Comparison of ENCODE assay signal across 1 cellular context in genomic region chr20:35447082-35447789, GRCh38.
A peak's percentile ranks its signal among the peaks of the same experiment; 100 is the strongest.
TF ChIP-seq lines count a peak whose summit lies in the region.

No MANE protein-coding gene starts in this region.

TF ChIP-seq in HepG2, 621 proteins besides CTCF, POLR2A, EP300 and RAD21 (continued from another document and continues in another):
- TF ChIP-seq, protein P1, sequence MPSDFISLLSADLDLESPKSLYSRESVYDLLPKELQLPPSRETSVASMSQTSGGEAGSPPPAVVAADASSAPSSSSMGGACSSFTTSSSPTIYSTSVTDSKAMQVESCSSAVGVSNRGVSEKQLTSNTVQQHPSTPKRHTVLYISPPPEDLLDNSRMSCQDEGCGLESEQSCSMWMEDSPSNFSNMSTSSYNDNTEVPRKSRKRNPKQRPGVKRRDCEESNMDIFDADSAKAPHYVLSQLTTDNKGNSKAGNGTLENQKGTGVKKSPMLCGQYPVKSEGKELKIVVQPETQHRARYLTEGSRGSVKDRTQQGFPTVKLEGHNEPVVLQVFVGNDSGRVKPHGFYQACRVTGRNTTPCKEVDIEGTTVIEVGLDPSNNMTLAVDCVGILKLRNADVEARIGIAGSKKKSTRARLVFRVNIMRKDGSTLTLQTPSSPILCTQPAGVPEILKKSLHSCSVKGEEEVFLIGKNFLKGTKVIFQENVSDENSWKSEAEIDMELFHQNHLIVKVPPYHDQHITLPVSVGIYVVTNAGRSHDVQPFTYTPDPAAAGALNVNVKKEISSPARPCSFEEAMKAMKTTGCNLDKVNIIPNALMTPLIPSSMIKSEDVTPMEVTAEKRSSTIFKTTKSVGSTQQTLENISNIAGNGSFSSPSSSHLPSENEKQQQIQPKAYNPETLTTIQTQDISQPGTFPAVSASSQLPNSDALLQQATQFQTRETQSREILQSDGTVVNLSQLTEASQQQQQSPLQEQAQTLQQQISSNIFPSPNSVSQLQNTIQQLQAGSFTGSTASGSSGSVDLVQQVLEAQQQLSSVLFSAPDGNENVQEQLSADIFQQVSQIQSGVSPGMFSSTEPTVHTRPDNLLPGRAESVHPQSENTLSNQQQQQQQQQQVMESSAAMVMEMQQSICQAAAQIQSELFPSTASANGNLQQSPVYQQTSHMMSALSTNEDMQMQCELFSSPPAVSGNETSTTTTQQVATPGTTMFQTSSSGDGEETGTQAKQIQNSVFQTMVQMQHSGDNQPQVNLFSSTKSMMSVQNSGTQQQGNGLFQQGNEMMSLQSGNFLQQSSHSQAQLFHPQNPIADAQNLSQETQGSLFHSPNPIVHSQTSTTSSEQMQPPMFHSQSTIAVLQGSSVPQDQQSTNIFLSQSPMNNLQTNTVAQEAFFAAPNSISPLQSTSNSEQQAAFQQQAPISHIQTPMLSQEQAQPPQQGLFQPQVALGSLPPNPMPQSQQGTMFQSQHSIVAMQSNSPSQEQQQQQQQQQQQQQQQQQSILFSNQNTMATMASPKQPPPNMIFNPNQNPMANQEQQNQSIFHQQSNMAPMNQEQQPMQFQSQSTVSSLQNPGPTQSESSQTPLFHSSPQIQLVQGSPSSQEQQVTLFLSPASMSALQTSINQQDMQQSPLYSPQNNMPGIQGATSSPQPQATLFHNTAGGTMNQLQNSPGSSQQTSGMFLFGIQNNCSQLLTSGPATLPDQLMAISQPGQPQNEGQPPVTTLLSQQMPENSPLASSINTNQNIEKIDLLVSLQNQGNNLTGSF (CRISPR knock-in tag; IDR thresholded peaks at IDR 0.05), result no peak
- TF ChIP-seq, protein P2, sequence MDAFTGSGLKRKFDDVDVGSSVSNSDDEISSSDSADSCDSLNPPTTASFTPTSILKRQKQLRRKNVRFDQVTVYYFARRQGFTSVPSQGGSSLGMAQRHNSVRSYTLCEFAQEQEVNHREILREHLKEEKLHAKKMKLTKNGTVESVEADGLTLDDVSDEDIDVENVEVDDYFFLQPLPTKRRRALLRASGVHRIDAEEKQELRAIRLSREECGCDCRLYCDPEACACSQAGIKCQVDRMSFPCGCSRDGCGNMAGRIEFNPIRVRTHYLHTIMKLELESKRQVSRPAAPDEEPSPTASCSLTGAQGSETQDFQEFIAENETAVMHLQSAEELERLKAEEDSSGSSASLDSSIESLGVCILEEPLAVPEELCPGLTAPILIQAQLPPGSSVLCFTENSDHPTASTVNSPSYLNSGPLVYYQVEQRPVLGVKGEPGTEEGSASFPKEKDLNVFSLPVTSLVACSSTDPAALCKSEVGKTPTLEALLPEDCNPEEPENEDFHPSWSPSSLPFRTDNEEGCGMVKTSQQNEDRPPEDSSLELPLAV (CRISPR knock-in tag; conservative IDR thresholded peaks at IDR 0.05; ENCODE audit: low read depth), result no peak
- TF ChIP-seq ZNF605 (CRISPR knock-in tag; IDR thresholded peaks at IDR 0.05), result peak; percentile 75; the same call in 1 of the 2 replicates
- TF ChIP-seq FOSL2 (CRISPR knock-in tag; IDR thresholded peaks at IDR 0.05), result peak; percentile 56; the same call in 1 of the 2 replicates
- no peak for TF ChIP-seq ZNF616 (CRISPR knock-in tag; IDR thresholded peaks at IDR 0.05; ENCODE audit: low read depth)
- no peak for TF ChIP-seq SRSF9 (IDR thresholded peaks at IDR 0.05; ENCODE audit: borderline replicate concordance, insufficient read depth, low read depth, low read length, poor library complexity, severe bottlenecking)
- no peak for TF ChIP-seq GLMP (CRISPR knock-in tag; IDR thresholded peaks at IDR 0.05; ENCODE audit: borderline replicate concordance)
- no peak for TF ChIP-seq SKI (IDR thresholded peaks at IDR 0.05; ENCODE audit: partially characterized antibody)
- TF ChIP-seq, protein P3, sequence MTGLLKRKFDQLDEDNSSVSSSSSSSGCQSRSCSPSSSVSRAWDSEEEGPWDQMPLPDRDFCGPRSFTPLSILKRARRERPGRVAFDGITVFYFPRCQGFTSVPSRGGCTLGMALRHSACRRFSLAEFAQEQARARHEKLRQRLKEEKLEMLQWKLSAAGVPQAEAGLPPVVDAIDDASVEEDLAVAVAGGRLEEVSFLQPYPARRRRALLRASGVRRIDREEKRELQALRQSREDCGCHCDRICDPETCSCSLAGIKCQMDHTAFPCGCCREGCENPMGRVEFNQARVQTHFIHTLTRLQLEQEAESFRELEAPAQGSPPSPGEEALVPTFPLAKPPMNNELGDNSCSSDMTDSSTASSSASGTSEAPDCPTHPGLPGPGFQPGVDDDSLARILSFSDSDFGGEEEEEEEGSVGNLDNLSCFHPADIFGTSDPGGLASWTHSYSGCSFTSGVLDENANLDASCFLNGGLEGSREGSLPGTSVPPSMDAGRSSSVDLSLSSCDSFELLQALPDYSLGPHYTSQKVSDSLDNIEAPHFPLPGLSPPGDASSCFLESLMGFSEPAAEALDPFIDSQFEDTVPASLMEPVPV (CRISPR knock-in tag; IDR thresholded peaks at IDR 0.05), result no peak
- peak; percentile 38; the same call in 1 of the 2 replicates for TF ChIP-seq PAXIP1 (CRISPR knock-in tag; conservative IDR thresholded peaks at IDR 0.05)
- 0 out of 2 replicates have a peak, but pooled peaks have one; percentile 37 for TF ChIP-seq IRF2 (CRISPR knock-in tag; IDR thresholded peaks at IDR 0.05)
- TF ChIP-seq FOXP1 (IDR thresholded peaks at IDR 0.05), result no peak
- TF ChIP-seq FOXP1 (CRISPR knock-in tag; IDR thresholded peaks at IDR 0.05), result 0 out of 2 replicates have a peak, but pooled peaks have one; percentile 16
- no peak for TF ChIP-seq LBX2 (CRISPR knock-in tag; IDR thresholded peaks at IDR 0.05; ENCODE audit: borderline replicate concordance)
- no peak for TF ChIP-seq DNMT3B (CRISPR knock-in tag; conservative IDR thresholded peaks at IDR 0.05)
- 0 out of 2 replicates have a peak, but pooled peaks have one; percentile 37 for TF ChIP-seq ZBTB20 (CRISPR knock-in tag; IDR thresholded peaks at IDR 0.05; ENCODE audit: borderline replicate concordance, low read depth)
- peak; percentile 59; the same call in 1 of the 2 replicates for TF ChIP-seq KAT8 (CRISPR knock-in tag; IDR thresholded peaks at IDR 0.05)
- 0 out of 2 replicates have a peak, but pooled peaks have one; percentile 41 for TF ChIP-seq HOXA3 (CRISPR knock-in tag; IDR thresholded peaks at IDR 0.05)
- TF ChIP-seq YEATS4 (CRISPR knock-in tag; IDR thresholded peaks at IDR 0.05; ENCODE audit: borderline replicate concordance), result peak; percentile 52; the same call in 1 of the 2 replicates
- TF ChIP-seq NCOR1 (IDR thresholded peaks at IDR 0.05; ENCODE audit: borderline replicate concordance, low read length), result no peak
- no peak for TF ChIP-seq EZH2 (conservative IDR thresholded peaks at IDR 0.05; ENCODE audit: low read depth, low read length)
- no peak for TF ChIP-seq FIP1L1 (IDR thresholded peaks at IDR 0.05; ENCODE audit: borderline replicate concordance, insufficient read depth, low read depth, low read length)
- TF ChIP-seq TBP (CRISPR knock-in tag; IDR thresholded peaks at IDR 0.05), result no peak
- TF ChIP-seq SSRP1 (CRISPR knock-in tag; IDR thresholded peaks at IDR 0.05), result no peak
- TF ChIP-seq ZNF354B (CRISPR knock-in tag; IDR thresholded peaks at IDR 0.05), result no peak
- no peak for TF ChIP-seq ZZZ3 (CRISPR knock-in tag; IDR thresholded peaks at IDR 0.05; ENCODE audit: borderline replicate concordance)
- no peak for TF ChIP-seq KAT2B (IDR thresholded peaks at IDR 0.05; ENCODE audit: borderline replicate concordance, low read depth, low read length)
- TF ChIP-seq ZBTB43 (CRISPR knock-in tag; conservative IDR thresholded peaks at IDR 0.05), result 0 out of 2 replicates have a peak, but pooled peaks have one; percentile 17
- TF ChIP-seq ZMYM4 (CRISPR knock-in tag; IDR thresholded peaks at IDR 0.05), result peak; percentile 59; the same call in 1 of the 2 replicates
- TF ChIP-seq CENPX (CRISPR knock-in tag; IDR thresholded peaks at IDR 0.05), result no peak
- TF ChIP-seq ZNF564 (CRISPR knock-in tag; IDR thresholded peaks at IDR 0.05), result no peak
- no peak for TF ChIP-seq ZNF34 (CRISPR knock-in tag; IDR thresholded peaks at IDR 0.05; ENCODE audit: borderline replicate concordance)
- no peak for TF ChIP-seq ZNF672 (CRISPR knock-in tag; IDR thresholded peaks at IDR 0.05)
- TF ChIP-seq CHCHD3 (CRISPR knock-in tag; IDR thresholded peaks at IDR 0.05), result no peak
- TF ChIP-seq KLF16 (CRISPR knock-in tag; IDR thresholded peaks at IDR 0.05), result peak in 1 of 2 experiments; percentile 41; a peak in 1 of 4 replicates
- TF ChIP-seq RBM22 (optimal IDR thresholded peaks at IDR 0.05; ENCODE audit: low read length), result no peak
- no peak for TF ChIP-seq ARNTL (CRISPR knock-in tag; IDR thresholded peaks at IDR 0.05)
- no peak for TF ChIP-seq ZNF274 (CRISPR knock-in tag; IDR thresholded peaks at IDR 0.05)
- TF ChIP-seq ZNF24 (IDR thresholded peaks at IDR 0.05), result peak; percentile 32; the same call in 1 of the 2 replicates
- TF ChIP-seq ZMAT3 (CRISPR knock-in tag; conservative IDR thresholded peaks at IDR 0.05), result no peak
- TF ChIP-seq MTF2 (CRISPR knock-in tag; IDR thresholded peaks at IDR 0.05; ENCODE audit: borderline replicate concordance), result no peak
- no peak for TF ChIP-seq ZNF746 (CRISPR knock-in tag; IDR thresholded peaks at IDR 0.05)
- TF ChIP-seq ZNF709 (CRISPR knock-in tag; IDR thresholded peaks at IDR 0.05), result no peak
- TF ChIP-seq KLF13 (CRISPR knock-in tag; IDR thresholded peaks at IDR 0.05), result no peak
- TF ChIP-seq SMYD3 (CRISPR knock-in tag; IDR thresholded peaks at IDR 0.05), result no peak
- TF ChIP-seq TCF7L2 (IDR thresholded peaks at IDR 0.05; ENCODE audit: low read depth, low read length), result no peak
- TF ChIP-seq ZNF451 (CRISPR knock-in tag; IDR thresholded peaks at IDR 0.05), result 0 out of 2 replicates have a peak, but pooled peaks have one; percentile 35
- no peak for TF ChIP-seq GPBP1L1 (CRISPR knock-in tag; IDR thresholded peaks at IDR 0.05)
- TF ChIP-seq GZF1 (CRISPR knock-in tag; IDR thresholded peaks at IDR 0.05), result no peak
- peak; percentile 20; the same call in 1 of the 2 replicates for TF ChIP-seq ZNF205 (CRISPR knock-in tag; IDR thresholded peaks at IDR 0.05)
- TF ChIP-seq SP2 (CRISPR knock-in tag; IDR thresholded peaks at IDR 0.05), result no peak
- TF ChIP-seq ZNF317 (CRISPR knock-in tag; IDR thresholded peaks at IDR 0.05), result no peak
- TF ChIP-seq ZNF749 (CRISPR knock-in tag; IDR thresholded peaks at IDR 0.05; ENCODE audit: borderline replicate concordance), result no peak
